In the genomic region with DNA sequence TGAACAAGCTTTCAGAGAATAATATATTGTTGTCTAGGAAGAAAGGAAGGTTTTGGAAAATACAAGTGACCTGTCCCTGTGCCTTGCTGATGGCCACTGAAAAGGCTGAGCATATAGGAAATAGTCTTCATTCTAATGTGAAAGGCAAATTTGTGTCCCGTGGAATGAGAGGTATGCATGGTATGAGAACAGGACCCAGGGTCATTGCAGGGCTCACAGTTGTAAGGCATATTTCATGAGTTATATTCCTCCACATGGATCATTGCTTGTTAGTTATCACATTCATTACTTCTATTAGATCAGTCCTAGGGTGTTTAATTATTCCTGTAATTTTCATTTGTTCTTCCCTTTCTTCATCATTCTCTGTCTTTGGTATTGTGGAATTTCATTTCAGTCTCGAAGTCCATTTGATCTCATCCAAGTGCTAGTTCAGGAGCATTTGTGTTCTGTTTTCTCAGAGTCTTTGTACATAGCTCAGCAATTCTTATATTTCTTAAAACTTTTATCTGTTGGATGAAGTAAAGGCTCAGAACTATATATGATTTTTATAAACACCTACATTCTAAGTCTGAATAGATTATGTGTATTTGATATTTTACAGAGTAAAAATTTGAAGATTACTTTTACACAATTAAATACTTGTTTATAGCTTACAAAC, we compare ENCODE assay signal across 14 cellular contexts. TPM values are rescaled to one million over a fixed set of nuclear protein-coding genes. Genes with fewer than 3 reads are reported as not detected.
DNase-seq lines count a peak whose midpoint lies in the region; ATAC-seq, FAIRE-seq and TF ChIP-seq lines count a peak whose summit lies in the region.
"Had no signal": no experiment of that assay in that cellular context is flagged by ENCODE, and none has a peak within 500 bp of the region (broad histone marks: within the 10 kb centered on the region; RNA-seq: fewer than 3 reads in every experiment).

No MANE protein-coding gene starts in this region.

- no peaks in the 10 kb centered on the region for H3K27me3 ChIP-seq in left ventricle myocardium inferior (ENCODE audit: low read depth)

- H3K4me3 ChIP-seq in left ventricle myocardium inferior: no peak overlapping the region

- intact Hi-C loops in Right ventricle myocardium inferior (cut with DNase I) (no loop called here), left ventricle myocardium inferior (cut with micrococcal nuclease) (no loop called here)

- no peak for TF ChIP-seq CTCF in left ventricle myocardium inferior (IDR thresholded peaks at IDR 0.05; ENCODE audit: borderline replicate concordance)

- H3K27ac ChIP-seq in left ventricle myocardium inferior (replicated peaks): no peak overlapping the region

- peaks cover 18% of the 10 kb centered on the region for H3K4me1 ChIP-seq in left ventricle myocardium inferior

- H3K9me3 ChIP-seq in left ventricle myocardium inferior (replicated peaks): peaks cover 10% of the 10 kb centered on the region

- H3K36me3 ChIP-seq in left ventricle myocardium inferior: no peaks in the 10 kb centered on the region

- ATAC-seq in Right ventricle myocardium inferior (peak; percentile 37), GM18858 (IDR thresholded peaks at IDR 0.05; ENCODE audit: unreplicated experiment) (no peak)
- ATAC-seq: effector memory CD8-positive, alpha-beta T cell; stimulated activated naive B cell treated with anti-CD40 and anti-IgM and Interleukin-4, amounts not matched to agents 10 μg/mL and 1 μg/mL and 100 μg/mL, for 72 hours had no signal

- FAIRE-seq in urothelium cell line (lab: Jason Lieb, UNC): peak; percentile 65
- FAIRE-seq: TTC549 had no signal

- no peak for DNase-seq in Right ventricle myocardium inferior (ENCODE audit: missing footprints)
- DNase-seq in left ventricle myocardium inferior: no peak
- DNase-seq in SW 1271 (lab: John Stamatoyannopoulos, UW): peak; percentile 29 to 51
- DNase-seq in iPS DF 19.7 (ENCODE audit: low read depth, low spot score): peak; percentile 64
- peak; percentile 47 for DNase-seq in urothelium cell line (ENCODE audit: low spot score)
- no peak for DNase-seq in NCI-H748 (lab: John Stamatoyannopoulos, UW; ENCODE audit: unreplicated experiment)
- DNase-seq in NCI-H2171 (lab: John Stamatoyannopoulos, UW): no peak
- DNase-seq: activated effector memory CD4-positive, alpha-beta T cell treated with anti-CD3 and anti-CD28 coated beads, Interleukin-2, amount 50 U/mL, for 16 hours; effector memory CD8-positive, alpha-beta T cell; Karpas-422; stimulated activated CD4-positive, alpha-beta T cell treated with anti-CD3 and anti-CD28 coated beads, Interleukin-12 subunit alpha, Interleukin-12 subunit beta, amount 100 ng/mL, for 4 hours; stimulated activated naive B cell treated with anti-CD40 and anti-IgM and Interleukin-4, amounts not matched to agents 10 μg/mL and 1 μg/mL and 100 μg/mL, for 72 hours had no signal

RNA-seq across cellular contexts. Expression of a gene that starts 39.4 kb away (rescaled TPM):
- 48.4 TPM for total RNA-seq in Right ventricle myocardium inferior
- 44.8 TPM for total RNA-seq in left ventricle myocardium inferior

Comparison
In these comparisons a context has a peak if more than half of its experiments do, and no peak if none do; other contexts are left out.
1. DNase-seq: peak in SW 1271 (2 of 2), iPS DF 19.7 (single experiment) and urothelium cell line (single experiment); none in Right ventricle myocardium inferior (single experiment), left ventricle myocardium inferior (single experiment), NCI-H748 (single experiment) and NCI-H2171 (single experiment).